In genomic region chr16:73071131-73071940, GRCh38 we compare ENCODE assay signal across 8 cellular contexts. TPM values are rescaled to one million over a fixed set of nuclear protein-coding genes. Genes with fewer than 3 reads are reported as not detected.
DNase-seq lines count a peak whose midpoint lies in the region; ATAC-seq lines count a peak whose summit lies in the region.

No MANE protein-coding gene starts in this region.

- peak overlapping the region in 3 of 5 donors; percentile 13 to 22 (median 17) for H3K4me3 ChIP-seq in subcutaneous abdominal adipose tissue (ENCODE audit: low read depth in 1 of 5, low read length in 5 of 5)

- no peak overlapping the region for H3K9ac ChIP-seq in subcutaneous abdominal adipose tissue (ENCODE audit: low read length in 5 of 5)

- peak; percentile 65 for DNase-seq in DMS 273 (lab: John Stamatoyannopoulos, UW; ENCODE audit: unreplicated experiment)
- no peak for DNase-seq in DMS 273 treated with DMSO at 0.1 percent for 48 hours (lab: John Stamatoyannopoulos, UW)
- DNase-seq in iPS-NIHi7 (ENCODE audit: extremely low spot score) = peak; percentile 66
- DNase-seq in COLO829 (ENCODE audit: low spot score) = no peak
- no peak for DNase-seq in activated naive CD4-positive, alpha-beta T cell treated with anti-CD3 and anti-CD28 coated beads, Interleukin-2, amount 50 U/mL, for 16 hours

- peaks cover 5 to 47% (median 36%) of the 10 kb centered on the region in 5 donors for H3K4me1 ChIP-seq in subcutaneous abdominal adipose tissue (ENCODE audit: control insufficient read depth in 5 of 5, insufficient read depth in 5 of 5, low read length in 5 of 5)

- no peaks in the 10 kb centered on the region for H3K9me3 Mint-ChIP-seq in activated T-helper 17 cell treated with anti-CD3 and anti-CD28 coated beads, Interleukin-2, amount 50 U/mL, for 72 hours

- no peak overlapping the region for H3K27ac Mint-ChIP-seq in activated T-helper 17 cell treated with anti-CD3 and anti-CD28 coated beads, Interleukin-2, amount 50 U/mL, for 72 hours

- H3K4me1 Mint-ChIP-seq in activated T-helper 17 cell treated with anti-CD3 and anti-CD28 coated beads, Interleukin-2, amount 50 U/mL, for 72 hours = peaks cover 6% of the 10 kb centered on the region

- no peaks in the 10 kb centered on the region for H3K36me3 Mint-ChIP-seq in activated T-helper 17 cell treated with anti-CD3 and anti-CD28 coated beads, Interleukin-2, amount 50 U/mL, for 72 hours (ENCODE audit: low read depth)

- H3K36me3 ChIP-seq in subcutaneous abdominal adipose tissue (ENCODE audit: control insufficient read depth in 5 of 5, insufficient read depth in 5 of 5, low read length in 5 of 5) = no peaks in the 10 kb centered on the region

- H3K27me3 Mint-ChIP-seq in activated T-helper 17 cell treated with anti-CD3 and anti-CD28 coated beads, Interleukin-2, amount 50 U/mL, for 72 hours = peaks cover 31% of the 10 kb centered on the region

- peak overlapping the region; percentile 40 for H3K4me3 Mint-ChIP-seq in activated T-helper 17 cell treated with anti-CD3 and anti-CD28 coated beads, Interleukin-2, amount 50 U/mL, for 72 hours

- no peaks in the 10 kb centered on the region for H3K9me3 ChIP-seq in subcutaneous abdominal adipose tissue (ENCODE audit: control insufficient read depth in 5 of 5, low read length in 5 of 5)

- ATAC-seq in activated T-helper 17 cell treated with anti-CD3 and anti-CD28 coated beads, Interleukin-2, amount 50 U/mL, for 72 hours (replicated peaks) = no peak
- ATAC-seq in GM19035 (IDR thresholded peaks at IDR 0.05; ENCODE audit: unreplicated experiment) = no peak

- peaks cover 3 to 11% (median 6%) of the 10 kb centered on the region in 5 donors for H3K27me3 ChIP-seq in subcutaneous abdominal adipose tissue (ENCODE audit: control insufficient read depth in 5 of 5, insufficient read depth in 4 of 5, low read length in 5 of 5)

- no peak overlapping the region for H3K27ac ChIP-seq in subcutaneous abdominal adipose tissue (ENCODE audit: low read depth, low read length)

RNA-seq across cellular contexts. Expression of gene ZFHX3, which starts 23.4 kb away (rescaled TPM):
- total RNA-seq in activated T-helper 17 cell treated with anti-CD3 and anti-CD28 coated beads, Interleukin-2, amount 50 U/mL, for 72 hours = under 1 TPM; 0.21 to 0.22 TPM

Comparison
In these comparisons a context has a peak if more than half of its experiments do, and no peak if none do; other contexts are left out.
1. DNase-seq: peak in DMS 273 (single experiment) and iPS-NIHi7 (single experiment); none in DMS 273 treated with DMSO at 0.1 percent for 48 hours (single experiment), COLO829 (single experiment) and activated naive CD4-positive, alpha-beta T cell treated with anti-CD3 and anti-CD28 coated beads, Interleukin-2, amount 50 U/mL, for 16 hours (single experiment).